16 cellular contexts compared by ENCODE assay signal in the genomic region with DNA sequence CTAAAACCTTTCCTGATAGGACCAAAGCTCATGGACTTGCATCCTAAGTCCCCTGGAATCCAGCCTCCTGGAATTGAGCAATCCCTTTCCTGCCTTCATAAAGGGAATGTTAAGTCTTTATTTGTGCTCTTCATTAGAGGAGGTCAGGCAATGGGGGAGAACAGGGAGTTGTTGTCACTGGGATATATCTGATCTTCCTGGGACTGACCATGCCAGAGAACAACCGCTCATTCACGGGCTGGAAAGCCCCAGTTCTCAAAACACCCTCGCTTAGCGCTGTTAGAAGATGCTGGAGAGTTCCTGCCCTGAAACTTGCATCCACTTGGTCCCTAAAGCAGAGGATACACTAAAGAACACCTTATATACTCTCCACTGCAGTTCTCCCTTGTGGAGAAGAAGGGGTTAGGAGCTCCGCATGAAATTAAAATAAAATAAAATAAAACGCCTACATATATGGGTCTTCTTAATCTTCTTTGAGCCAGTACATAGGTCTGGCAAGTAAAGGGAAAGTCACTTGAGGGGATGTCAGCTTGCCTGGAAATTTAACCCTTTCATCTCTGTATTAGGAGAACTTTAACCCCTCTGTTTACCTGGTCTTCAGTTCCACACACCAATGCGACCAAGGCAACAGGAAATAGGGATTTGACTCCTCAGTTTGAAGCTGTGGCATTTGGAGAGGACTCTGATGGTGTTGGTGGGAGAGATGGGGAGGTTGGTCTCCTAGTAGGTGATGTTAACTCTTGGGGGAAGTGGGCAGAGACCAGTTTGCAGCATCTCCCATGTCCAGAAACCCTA. TPM values are rescaled to one million over a fixed set of nuclear protein-coding genes. Genes with fewer than 3 reads are reported as not detected.
A peak's percentile ranks its signal among the peaks of the same experiment; 100 is the strongest.
DNase-seq lines count a peak whose midpoint lies in the region; ATAC-seq, FAIRE-seq and TF ChIP-seq lines count a peak whose summit lies in the region.
"Had no signal": no experiment of that assay in that cellular context is flagged by ENCODE, and none has a peak within 500 bp of the region (broad histone marks: within the 10 kb centered on the region; RNA-seq: fewer than 3 reads in every experiment).

No MANE protein-coding gene starts in this region.

- peaks cover 2% of the 10 kb centered on the region for H3K4me1 ChIP-seq in NT2/D1 (ENCODE audit: insufficient read depth, insufficient read length)
- H3K4me1 ChIP-seq in iPS-20b (ENCODE audit: insufficient read depth, low read length): peaks cover 15% of the 10 kb centered on the region

- no peaks in the 10 kb centered on the region for H3K4me1 Mint-ChIP-seq in Calu3 (ENCODE audit: low read depth, unreplicated experiment)
- H3K4me1 Mint-ChIP-seq: CD4-positive, CD25-positive, alpha-beta regulatory T cell had no signal

- H3K27me3 ChIP-seq in NT2/D1 (ENCODE audit: insufficient read depth, insufficient read length): peaks cover 36% of the 10 kb centered on the region
- H3K27me3 ChIP-seq in iPS-20b (ENCODE audit: insufficient read depth, low read length): peaks cover 49% of the 10 kb centered on the region

- ATAC-seq in HG02798 (IDR thresholded peaks at IDR 0.05; ENCODE audit: poor library complexity, unreplicated experiment): no peak
- ATAC-seq: activated naive CD4-positive, alpha-beta T cell treated with anti-CD3 and anti-CD28 coated beads, Interleukin-2, amount 50 U/mL, for 72 hours had no signal

- FAIRE-seq in H54 (lab: Jason Lieb, UNC): no peak

- no peaks in the 10 kb centered on the region for H3K36me3 Mint-ChIP-seq in Calu3 (ENCODE audit: insufficient read depth, unreplicated experiment)
- H3K36me3 Mint-ChIP-seq: CD4-positive, CD25-positive, alpha-beta regulatory T cell had no signal

- H3K27ac ChIP-seq in coronary artery (peak overlapping the region in 1 of 2 donors; percentile 35), iPS-20b (ENCODE audit: low read length) (no peak overlapping the region)

- H3K9me3 ChIP-seq in NT2/D1 (ENCODE audit: insufficient read depth, low read length) (no peaks in the 10 kb centered on the region), iPS-20b (ENCODE audit: insufficient read depth, low read depth, low read length) (no peaks in the 10 kb centered on the region)

- DNase-seq in NT2/D1 (ENCODE audit: low read depth, low spot score): no peak
- DNase-seq in coronary artery (ENCODE audit: low spot score): no peak
- DNase-seq in retinal pigment epithelial cell (ENCODE audit: low read depth): no peak
- no peak for DNase-seq in Calu3
- DNase-seq in H54 (ENCODE audit: insufficient read length, low spot score): no peak
- DNase-seq in NCI-H69 (lab: John Stamatoyannopoulos, UW): no peak
- DNase-seq: activated CD4-positive, alpha-beta T cell treated with anti-CD3 and anti-CD28 coated beads, Interleukin-2, amount 50 U/mL, for 48 hours; CD4-positive, CD25-positive, alpha-beta regulatory T cell; effector CD8-positive, alpha-beta T cell; NCI-H1105 treated with DMSO at 0.1 percent for 48 hours; NCI-H748 treated with DMSO at 0.1 percent for 48 hours; SW 1271 had no signal

- H3K9ac ChIP-seq in NT2/D1 (ENCODE audit: insufficient read length, low read depth) (peak overlapping the region; percentile 74), iPS-20b (ENCODE audit: low read depth, low read length) (peak overlapping the region; percentile 19; the same call in 1 of the 2 replicates)

- TF ChIP-seq POLR2A in H54 (IDR thresholded peaks at IDR 0.05; ENCODE audit: low read depth, low read length): no peak

- intact Hi-C loops in Calu3 (cut with micrococcal nuclease; ENCODE audit: unreplicated experiment): no loop called here

- H3K27me3 Mint-ChIP-seq in Calu3 (ENCODE audit: unreplicated experiment): no peaks in the 10 kb centered on the region

- no peak for TF ChIP-seq CTCF in coronary artery (IDR thresholded peaks at IDR 0.05)
- no peak for TF ChIP-seq CTCF in retinal pigment epithelial cell (conservative IDR thresholded peaks at IDR 0.05; ENCODE audit: low read depth, low read length)
- TF ChIP-seq CTCF in Calu3 (IDR thresholded peaks at IDR 0.05; ENCODE audit: unreplicated experiment): no peak

- no peak overlapping the region for H3K27ac Mint-ChIP-seq in Calu3 (ENCODE audit: unreplicated experiment)
- H3K27ac Mint-ChIP-seq: activated naive CD4-positive, alpha-beta T cell treated with anti-CD3 and anti-CD28 coated beads, Interleukin-2, amount 50 U/mL, for 72 hours; CD4-positive, CD25-positive, alpha-beta regulatory T cell had no signal

- H3K4me3 ChIP-seq in NT2/D1 (ENCODE audit: insufficient read length, low read depth): peak overlapping the region; percentile 68
- H3K4me3 ChIP-seq in coronary artery: peak overlapping the region; percentile 70
- H3K4me3 ChIP-seq in iPS-20b (ENCODE audit: low read length): peak overlapping the region; percentile 67
- peak overlapping the region; percentile 23 for H3K4me3 ChIP-seq in retinal pigment epithelial cell (ENCODE audit: low read length)

- BruUV-seq in Calu3 (replicated peaks; lab: Mats Ljungman, UMichigan): no TSS peak

- CTCF ChIA-PET in Calu3 (lab: Charles Lee): no interaction called here

- no peak overlapping the region for H3K4me3 Mint-ChIP-seq in Calu3 (ENCODE audit: low read depth, unreplicated experiment)
- H3K4me3 Mint-ChIP-seq: CD4-positive, CD25-positive, alpha-beta regulatory T cell had no signal

- peaks cover 3% of the 10 kb centered on the region for H3K9me3 Mint-ChIP-seq in Calu3 (ENCODE audit: low read depth, unreplicated experiment)

- H3K36me3 ChIP-seq in NT2/D1 (ENCODE audit: insufficient read depth, insufficient read length, low read length): no peaks in the 10 kb centered on the region
- no peaks in the 10 kb centered on the region for H3K36me3 ChIP-seq in iPS-20b (ENCODE audit: insufficient read depth, low read depth, low read length)

RNA-seq across cellular contexts. Expression of a gene that starts 1.2 kb away (rescaled TPM):
- total RNA-seq in Calu3 (2022): not detected in 2 replicates
- total RNA-seq: activated naive CD4-positive, alpha-beta T cell treated with anti-CD3 and anti-CD28 coated beads, Interleukin-2, amount 50 U/mL, for 72 hours; CD4-positive, CD25-positive, alpha-beta regulatory T cell; myocyte had no signal
